ENCODE assay signal across 24 cellular contexts in genomic region chr2:35199298-35199697, GRCh38.
DNase-seq lines count a peak whose midpoint lies in the region; ATAC-seq, FAIRE-seq and TF ChIP-seq lines count a peak whose summit lies in the region.
"Had no signal": no experiment of that assay in that cellular context is flagged by ENCODE, and none has a peak within 500 bp of the region (broad histone marks: within the 10 kb centered on the region; RNA-seq: fewer than 3 reads in every experiment).

No MANE protein-coding gene starts in this region.

- peak; percentile 53 for FAIRE-seq in urothelium cell line (lab: Jason Lieb, UNC)

- TF ChIP-seq CTCF in MCF 10A (IDR thresholded peaks at IDR 0.05; ENCODE audit: unreplicated experiment) (no peak), mammary epithelial cell (conservative IDR thresholded peaks at IDR 0.05 in 1 of 2, IDR thresholded peaks at IDR 0.05 in 1 of 2; ENCODE audit: extremely low read depth in 1 of 2, insufficient read depth in 1 of 2, low read depth in 1 of 2, low read length in 2 of 2) (no peak), PC-3 (conservative IDR thresholded peaks at IDR 0.05; ENCODE audit: low read depth, low read length) (peak; percentile 46), endothelial cell (IDR thresholded peaks at IDR 0.05; ENCODE audit: unreplicated experiment) (peak; percentile 32)

- H3K4me2 ChIP-seq in mammary epithelial cell (ENCODE audit: insufficient read depth, low read depth, low read length) (no peak overlapping the region), PC-3 (ENCODE audit: low read length) (no peak overlapping the region)
- H3K4me2 ChIP-seq: BLaER1 treated with 17β-estradiol and CSF1 and Interleukin-3, amounts not matched to agents 10 nM and 100 nM had no signal

- H3K27ac Mint-ChIP-seq in MCF 10A (ENCODE audit: low read depth, unreplicated experiment) = no peak overlapping the region
- H3K27ac Mint-ChIP-seq in endothelial cell (ENCODE audit: unreplicated experiment) = no peak overlapping the region
- H3K27ac Mint-ChIP-seq: activated T-cell treated with anti-CD3 and anti-CD28 coated beads, Interleukin-2, amount 50 U/mL, for 24 hours; effector memory CD8-positive, alpha-beta T cell; T-helper 2 cell treated with Interferon-gamma antibody and Interleukin-4, amounts not matched to agents 5 μg/mL and 100 μg/mL, for 36 hours had no signal

- H3K27ac ChIP-seq in mammary epithelial cell (ENCODE audit: insufficient read depth, low read depth, low read length) = no peak overlapping the region
- H3K27ac ChIP-seq in PC-3 (ENCODE audit: low read length) = no peak overlapping the region
- H3K27ac ChIP-seq in substantia nigra (ENCODE audit: low read depth, low read length, poor library complexity, severe bottlenecking) = no peak overlapping the region
- H3K27ac ChIP-seq: BLaER1 treated with 17β-estradiol and CSF1 and Interleukin-3, amounts not matched to agents 10 nM and 100 nM; brain microvascular endothelial cell; colonic mucosa; Peyer's patch; upper lobe of left lung had no signal

- WGBS in mammary epithelial cell (ENCODE audit: low coverage, missing lambda C conversion rate) = 97% methylated on average over 4 of the region's 4 CpGs

- H4K20me1 ChIP-seq in mammary epithelial cell (ENCODE audit: insufficient read depth, low read length) (no peaks in the 10 kb centered on the region), PC-3 (ENCODE audit: low read length) (no peaks in the 10 kb centered on the region)
- H4K20me1 ChIP-seq: BLaER1 treated with 17β-estradiol and CSF1 and Interleukin-3, amounts not matched to agents 10 nM and 100 nM had no signal

- H3K36me3 ChIP-seq in mammary epithelial cell (ENCODE audit: insufficient read depth, low read length) (no peaks in the 10 kb centered on the region), PC-3 (ENCODE audit: low read depth, low read length) (no peaks in the 10 kb centered on the region)
- H3K36me3 ChIP-seq: BLaER1 treated with 17β-estradiol and CSF1 and Interleukin-3, amounts not matched to agents 10 nM and 100 nM; brain microvascular endothelial cell; colonic mucosa; Peyer's patch; upper lobe of left lung had no signal

- no TSS peak for BruUV-seq in MCF 10A (replicated peaks; lab: Mats Ljungman, UMichigan)
- BruUV-seq in mammary epithelial cell (replicated peaks; lab: Mats Ljungman, UMichigan) = no TSS peak
- BruUV-seq in PC-3 (replicated peaks; lab: Mats Ljungman, UMichigan) = no TSS peak

- CTCF ChIA-PET in MCF 10A (lab: Yijun Ruan, JAX) (interaction anchor here (1.4 kb wide), 1 partner anchor 212 kb away, joined by 4 read pairs; no protein-coding TSS in a partner anchor), mammary epithelial cell (lab: Charles Lee; ENCODE audit: low non-redundant PET) (interaction anchor here (0.6 to 0.8 kb wide), 3 partner anchors 74 to 764 kb away, joined by 4 to 6 read pairs (median 4); no protein-coding TSS in a partner anchor), PC-3 (lab: Charles Lee) (no interaction called here)

- H3K4me3 ChIP-seq in mammary epithelial cell (replicated peaks in 1 of 3; ENCODE audit: insufficient read depth in 1 of 3, low read depth in 2 of 3, low read length in 3 of 3) (no peak overlapping the region), PC-3 (ENCODE audit: low read length) (no peak overlapping the region)
- H3K4me3 ChIP-seq: BLaER1 treated with 17β-estradiol and CSF1 and Interleukin-3, amounts not matched to agents 10 nM and 100 nM; colonic mucosa; Peyer's patch; upper lobe of left lung had no signal

- ATAC-seq in PC-3 (no peak), HG03432 (IDR thresholded peaks at IDR 0.05; ENCODE audit: unreplicated experiment) (no peak)
- ATAC-seq: effector memory CD8-positive, alpha-beta T cell had no signal

- H3K9ac ChIP-seq in mammary epithelial cell (ENCODE audit: insufficient read depth, low read length) = no peak overlapping the region
- no peak overlapping the region for H3K9ac ChIP-seq in PC-3 (ENCODE audit: low read length)
- H3K9ac ChIP-seq: BLaER1 treated with 17β-estradiol and CSF1 and Interleukin-3, amounts not matched to agents 10 nM and 100 nM had no signal

- DNase-seq in MCF 10A (ENCODE audit: unreplicated experiment) (peak; percentile 16), mammary epithelial cell (no peak), PC-3 (peak; percentile 3), endothelial cell (ENCODE audit: low spot score) (no peak), urothelium cell line (ENCODE audit: low spot score) (peak; percentile 4), MV-4-11 (lab: John Stamatoyannopoulos, UW) (no peak), substantia nigra (lab: John Stamatoyannopoulos, UW) (no peak)
- DNase-seq: ACHN; activated T-cell treated with anti-CD3 and anti-CD28 coated beads, Interleukin-2, amount 50 U/mL, for 24 hours; brain microvascular endothelial cell; colonic mucosa; effector memory CD8-positive, alpha-beta T cell; H7; KG1; kidney glomerular epithelial cell; NCI-H1048; NCI-H2081; NCI-H446; occipital lobe; Peyer's patch; upper lobe of left lung had no signal

- H3K27me3 Mint-ChIP-seq in MCF 10A (ENCODE audit: insufficient read depth, unreplicated experiment) (peaks cover 8% of the 10 kb centered on the region), endothelial cell (ENCODE audit: unreplicated experiment) (no peaks in the 10 kb centered on the region)
- H3K27me3 Mint-ChIP-seq: activated T-cell treated with anti-CD3 and anti-CD28 coated beads, Interleukin-2, amount 50 U/mL, for 24 hours; effector memory CD8-positive, alpha-beta T cell had no signal

- no peaks in the 10 kb centered on the region for H3K79me2 ChIP-seq in mammary epithelial cell (ENCODE audit: insufficient read depth, low read length)
- no peaks in the 10 kb centered on the region for H3K79me2 ChIP-seq in PC-3 (ENCODE audit: low read length)

- dilution Hi-C loops in mammary epithelial cell (cut with HindIII; ENCODE audit: low sequenced_read_pairs) = no loop called here

- H3K4me3 Mint-ChIP-seq in MCF 10A (ENCODE audit: unreplicated experiment) (no peak overlapping the region), endothelial cell (ENCODE audit: unreplicated experiment) (no peak overlapping the region)
- H3K4me3 Mint-ChIP-seq: activated T-cell treated with anti-CD3 and anti-CD28 coated beads, Interleukin-2, amount 50 U/mL, for 24 hours; effector memory CD8-positive, alpha-beta T cell; T-helper 2 cell treated with Interferon-gamma antibody and Interleukin-4, amounts not matched to agents 5 μg/mL and 100 μg/mL, for 36 hours had no signal

- no peaks in the 10 kb centered on the region for H3K9me3 ChIP-seq in mammary epithelial cell (replicated peaks; ENCODE audit: insufficient read depth, low read length)
- H3K9me3 ChIP-seq in PC-3 (ENCODE audit: low read length) = no peaks in the 10 kb centered on the region
- H3K9me3 ChIP-seq: BLaER1 treated with 17β-estradiol and CSF1 and Interleukin-3, amounts not matched to agents 10 nM and 100 nM; colonic mucosa; Peyer's patch; upper lobe of left lung had no signal

- in situ Hi-C loops in mammary epithelial cell (cut with MboI; ENCODE audit: low sequenced_read_pairs in 2 of 2) = no loop called here

- H3K9me2 ChIP-seq in PC-3 (replicated peaks; ENCODE audit: low read length) = no peaks in the 10 kb centered on the region

- H3K4me1 ChIP-seq in mammary epithelial cell (ENCODE audit: insufficient read depth, low read length) (no peaks in the 10 kb centered on the region), PC-3 (ENCODE audit: insufficient read depth, low read length) (no peaks in the 10 kb centered on the region)
- H3K4me1 ChIP-seq: BLaER1 treated with 17β-estradiol and CSF1 and Interleukin-3, amounts not matched to agents 10 nM and 100 nM; colonic mucosa; Peyer's patch; upper lobe of left lung had no signal

- H3K27me3 ChIP-seq in mammary epithelial cell (ENCODE audit: insufficient read depth, low read length) = no peaks in the 10 kb centered on the region
- no peaks in the 10 kb centered on the region for H3K27me3 ChIP-seq in PC-3 (ENCODE audit: low read length)
- H3K27me3 ChIP-seq: BLaER1 treated with 17β-estradiol and CSF1 and Interleukin-3, amounts not matched to agents 10 nM and 100 nM; brain microvascular endothelial cell; colonic mucosa; Peyer's patch; upper lobe of left lung had no signal

- H3K9me3 Mint-ChIP-seq in MCF 10A (ENCODE audit: unreplicated experiment) (no peaks in the 10 kb centered on the region), endothelial cell (ENCODE audit: unreplicated experiment) (no peaks in the 10 kb centered on the region)

- H3K4me1 Mint-ChIP-seq in MCF 10A (ENCODE audit: insufficient read depth, unreplicated experiment) (no peaks in the 10 kb centered on the region), endothelial cell (ENCODE audit: unreplicated experiment) (no peaks in the 10 kb centered on the region)

- H2AFZ ChIP-seq in mammary epithelial cell (ENCODE audit: low read depth, low read length) (no peak overlapping the region), PC-3 (ENCODE audit: low read length) (no peak overlapping the region)

- POLR2A ChIA-PET in MCF 10A (lab: Yijun Ruan, JAX) (no interaction called here), PC-3 (lab: Charles Lee; ENCODE audit: unreplicated experiment) (no interaction called here)

- H3F3A ChIP-seq in PC-3 (ENCODE audit: low read length, unreplicated experiment) = no peaks in the 10 kb centered on the region

- H3K36me3 Mint-ChIP-seq in MCF 10A (ENCODE audit: insufficient read depth, unreplicated experiment) (no peaks in the 10 kb centered on the region), endothelial cell (ENCODE audit: low read depth, unreplicated experiment) (no peaks in the 10 kb centered on the region)

- intact Hi-C loops in MCF 10A (cut with micrococcal nuclease) (no loop called here), mammary epithelial cell (cut with micrococcal nuclease) (no loop called here), PC-3 (cut with micrococcal nuclease) (no loop called here)

Comparison
In these comparisons a context has a peak if more than half of its experiments do, and no peak if none do; other contexts are left out.
1. DNase-seq: peak in MCF 10A (single experiment), PC-3 (single experiment) and urothelium cell line (single experiment); none in mammary epithelial cell (single experiment), endothelial cell (single experiment), MV-4-11 (single experiment) and substantia nigra (0 of 49).
2. CTCF ChIP-seq: peak in PC-3 (single experiment) and endothelial cell (single experiment); none in MCF 10A (single experiment) and mammary epithelial cell (0 of 2).